Comparison of ENCODE assay signal across 16 cellular contexts in genomic region chr2:71892896-71893295, GRCh38.
DNase-seq lines count a peak whose midpoint lies in the region; ATAC-seq and TF ChIP-seq lines count a peak whose summit lies in the region.
"Had no signal": no experiment of that assay in that cellular context is flagged by ENCODE, and none has a peak within 500 bp of the region (broad histone marks: within the 10 kb centered on the region; RNA-seq: fewer than 3 reads in every experiment).

No MANE protein-coding gene starts in this region.

- dilution Hi-C loops in mammary epithelial cell (cut with HindIII; ENCODE audit: low sequenced_read_pairs): no loop called here

- H3K4me1 ChIP-seq in mammary epithelial cell (ENCODE audit: insufficient read depth, low read length) (no peaks in the 10 kb centered on the region), mucosa of descending colon (ENCODE audit: low read depth) (no peaks in the 10 kb centered on the region)

- no peaks in the 10 kb centered on the region for H3K27me3 Mint-ChIP-seq in MCF 10A (ENCODE audit: insufficient read depth, unreplicated experiment)
- H3K27me3 Mint-ChIP-seq in activated T-helper 17 cell treated with anti-CD3 and anti-CD28 coated beads, Interleukin-2, amount 50 U/mL, for 72 hours: peaks cover 27% of the 10 kb centered on the region

- no peaks in the 10 kb centered on the region for H3K79me2 ChIP-seq in mammary epithelial cell (ENCODE audit: insufficient read depth, low read length)

- ATAC-seq in HG02938 (IDR thresholded peaks at IDR 0.05; ENCODE audit: unreplicated experiment) (no peak), mucosa of descending colon (no peak)
- no peak for ATAC-seq in activated T-helper 17 cell treated with anti-CD3 and anti-CD28 coated beads, Interleukin-2, amount 50 U/mL, for 72 hours (replicated peaks)
- ATAC-seq: HCT116 had no signal

- whole genome bisulfite sequencing in mammary epithelial cell (ENCODE audit: low coverage, missing lambda C conversion rate): 82% methylated on average over 6 of the region's 6 CpGs

- no peaks in the 10 kb centered on the region for H3K9me3 Mint-ChIP-seq in MCF 10A (ENCODE audit: unreplicated experiment)
- no peaks in the 10 kb centered on the region for H3K9me3 Mint-ChIP-seq in activated T-helper 17 cell treated with anti-CD3 and anti-CD28 coated beads, Interleukin-2, amount 50 U/mL, for 72 hours

- H3K4me1 Mint-ChIP-seq in MCF 10A (ENCODE audit: insufficient read depth, unreplicated experiment): peaks cover 9% of the 10 kb centered on the region
- no peaks in the 10 kb centered on the region for H3K4me1 Mint-ChIP-seq in activated T-helper 17 cell treated with anti-CD3 and anti-CD28 coated beads, Interleukin-2, amount 50 U/mL, for 72 hours

- intact Hi-C loops in MCF 10A (cut with micrococcal nuclease) (no loop called here), mammary epithelial cell (cut with micrococcal nuclease) (no loop called here), mucosa of descending colon (cut with DNase I, micrococcal nuclease) (no loop called here)

- BruUV-seq in MCF 10A (replicated peaks; lab: Mats Ljungman, UMichigan): no TSS peak
- no TSS peak for BruUV-seq in mammary epithelial cell (replicated peaks; lab: Mats Ljungman, UMichigan)

- no peaks in the 10 kb centered on the region for H3K36me3 Mint-ChIP-seq in MCF 10A (ENCODE audit: insufficient read depth, unreplicated experiment)
- H3K36me3 Mint-ChIP-seq in activated T-helper 17 cell treated with anti-CD3 and anti-CD28 coated beads, Interleukin-2, amount 50 U/mL, for 72 hours (ENCODE audit: low read depth): no peaks in the 10 kb centered on the region

- no peak overlapping the region for H3K9ac ChIP-seq in mammary epithelial cell (ENCODE audit: insufficient read depth, low read length)
- H3K9ac ChIP-seq: GM23248 had no signal

- no peak overlapping the region for H3K4me2 ChIP-seq in mammary epithelial cell (ENCODE audit: insufficient read depth, low read depth, low read length)

- no peak overlapping the region for H3K27ac ChIP-seq in mammary epithelial cell (ENCODE audit: insufficient read depth, low read depth, low read length)
- H3K27ac ChIP-seq: GM23248, SJCRH30 had no signal

- in situ Hi-C loops in mammary epithelial cell (cut with MboI; ENCODE audit: low sequenced_read_pairs in 2 of 2): no loop called here

- TF ChIP-seq CTCF in MCF 10A (IDR thresholded peaks at IDR 0.05; ENCODE audit: unreplicated experiment): no peak
- no peak for TF ChIP-seq CTCF in mammary epithelial cell (conservative IDR thresholded peaks at IDR 0.05 in 1 of 2, IDR thresholded peaks at IDR 0.05 in 1 of 2; ENCODE audit: extremely low read depth in 1 of 2, insufficient read depth in 1 of 2, low read depth in 1 of 2, low read length in 2 of 2)
- no peak for TF ChIP-seq CTCF in mucosa of descending colon (IDR thresholded peaks at IDR 0.05)

- no peak overlapping the region for H3K4me3 Mint-ChIP-seq in MCF 10A (ENCODE audit: unreplicated experiment)
- H3K4me3 Mint-ChIP-seq in activated T-helper 17 cell treated with anti-CD3 and anti-CD28 coated beads, Interleukin-2, amount 50 U/mL, for 72 hours: no peak overlapping the region

- no peak overlapping the region for H2AFZ ChIP-seq in mammary epithelial cell (ENCODE audit: low read depth, low read length)
- H2AFZ ChIP-seq: GM23248 had no signal

- no peak overlapping the region for H3K4me3 ChIP-seq in mammary epithelial cell (replicated peaks in 1 of 3; ENCODE audit: insufficient read depth in 1 of 3, low read depth in 2 of 3, low read length in 3 of 3)
- no peak overlapping the region for H3K4me3 ChIP-seq in mucosa of descending colon
- H3K4me3 ChIP-seq: GM23248, SJCRH30 had no signal

- DNase-seq in MCF 10A (ENCODE audit: unreplicated experiment) (peak; percentile 4), mammary epithelial cell (no peak), RPMI7951 (ENCODE audit: low read depth) (peak; percentile 86), kidney tubule cell (ENCODE audit: low spot score) (peak; percentile 51), NOMO-1 treated with dmso at 0.1 percent for 144 hours (lab: John Stamatoyannopoulos, UW; ENCODE audit: unreplicated experiment) (no peak), mucosa of descending colon (no peak)
- DNase-seq: C1 segment of cervical spinal cord, COR-L47, GM23248, NCI-H1417 treated with DMSO at 0.1 percent for 48 hours, NCI-H1930, NCI-H69 had no signal

- H3K36me3 ChIP-seq in mammary epithelial cell (ENCODE audit: insufficient read depth, low read length) (no peaks in the 10 kb centered on the region), mucosa of descending colon (ENCODE audit: low read depth) (no peaks in the 10 kb centered on the region)
- H3K36me3 ChIP-seq: SJCRH30 had no signal

- no peaks in the 10 kb centered on the region for H4K20me1 ChIP-seq in mammary epithelial cell (ENCODE audit: insufficient read depth, low read length)

- no peaks in the 10 kb centered on the region for H3K27me3 ChIP-seq in mammary epithelial cell (ENCODE audit: insufficient read depth, low read length)
- H3K27me3 ChIP-seq: SJCRH30 had no signal

- H3K9me3 ChIP-seq in mammary epithelial cell (replicated peaks; ENCODE audit: insufficient read depth, low read length) (no peaks in the 10 kb centered on the region), mucosa of descending colon (no peaks in the 10 kb centered on the region)
- H3K9me3 ChIP-seq: SJCRH30 had no signal

- CTCF ChIA-PET in MCF 10A (lab: Yijun Ruan, JAX): interaction anchor here (0.7 kb wide), 1 partner anchor 23 kb away, joined by 5 read pairs; no protein-coding TSS in a partner anchor
- CTCF ChIA-PET in mammary epithelial cell (lab: Charles Lee; ENCODE audit: low non-redundant PET): no interaction called here

- H3K27ac Mint-ChIP-seq in MCF 10A (ENCODE audit: low read depth, unreplicated experiment): no peak overlapping the region
- no peak overlapping the region for H3K27ac Mint-ChIP-seq in activated T-helper 17 cell treated with anti-CD3 and anti-CD28 coated beads, Interleukin-2, amount 50 U/mL, for 72 hours

- POLR2A ChIA-PET in MCF 10A (lab: Yijun Ruan, JAX): interaction anchor here (0.6 kb wide), 1 partner anchor 60 kb away, joined by 3 read pairs; no protein-coding TSS in a partner anchor

Comparison
In these comparisons a context has a peak if more than half of its experiments do, and no peak if none do; other contexts are left out.
1. DNase-seq: peak in MCF 10A (single experiment), RPMI7951 (single experiment) and kidney tubule cell (single experiment); none in mammary epithelial cell (single experiment), NOMO-1 treated with dmso at 0.1 percent for 144 hours (single experiment) and mucosa of descending colon (0 of 3).